In genomic region chr6:132084811-132085509, GRCh38 we compare ENCODE assay signal across 10 cellular contexts.
A peak's percentile ranks its signal among the peaks of the same experiment; 100 is the strongest.
DNase-seq lines count a peak whose midpoint lies in the region; ATAC-seq, FAIRE-seq and TF ChIP-seq lines count a peak whose summit lies in the region.
"Had no signal": no experiment of that assay in that cellular context is flagged by ENCODE, and none has a peak within 500 bp of the region (broad histone marks: within the 10 kb centered on the region; RNA-seq: fewer than 3 reads in every experiment).

No MANE protein-coding gene starts in this region.

- TF ChIP-seq POLR2A in A549 (IDR thresholded peaks at IDR 0.05; ENCODE audit: low read length), result no peak

- peak; percentile 66 to 81; a peak in 5 of 6 replicates for ATAC-seq in A549
- ATAC-seq in GM21447 (IDR thresholded peaks at IDR 0.05; ENCODE audit: unreplicated experiment), result peak; percentile 95
- peak; percentile 70 for ATAC-seq in foreskin keratinocyte

- CTCF ChIA-PET in A549 (lab: Yijun Ruan, JAX), result interaction anchor here (1.0 kb wide), 1 partner anchor 135 kb away, joined by 3 read pairs; no protein-coding TSS in a partner anchor

- H3K4me2 ChIP-seq in A549, result peak overlapping the region; percentile 49

- TF ChIP-seq CTCF in A549 (IDR thresholded peaks at IDR 0.05) (no peak), foreskin keratinocyte (conservative IDR thresholded peaks at IDR 0.05) (no peak), glutamatergic neuron (IDR thresholded peaks at IDR 0.05; ENCODE audit: partially characterized antibody, unreplicated experiment) (no peak)

- TF ChIP-seq EP300 in A549 (IDR thresholded peaks at IDR 0.05), result no peak

- H3K4me1 Mint-ChIP-seq in glutamatergic neuron (ENCODE audit: low read depth, unreplicated experiment), result peaks cover 3% of the 10 kb centered on the region
- H3K4me1 Mint-ChIP-seq: CD4-positive, CD25-positive, alpha-beta regulatory T cell had no signal

- peak in 1 of 2 experiments; percentile 45 for DNase-seq in A549 (ENCODE audit: low read depth in 1 of 2, low spot score in 1 of 2)
- peak; percentile 32 for DNase-seq in MG63
- DNase-seq in foreskin keratinocyte, result peak; percentile 90 to 96
- DNase-seq in KG1 (lab: John Stamatoyannopoulos, UW), result no peak
- DNase-seq in SKM-1 (lab: John Stamatoyannopoulos, UW; ENCODE audit: unreplicated experiment), result no peak
- DNase-seq in glutamatergic neuron, result no peak
- DNase-seq in HT-29 (ENCODE audit: low spot score), result no peak
- DNase-seq: CD4-positive, CD25-positive, alpha-beta regulatory T cell; stimulated activated naive B cell treated with anti-CD40 and anti-IgM and Interleukin-4, amounts not matched to agents 10 μg/mL and 1 μg/mL and 100 μg/mL, for 72 hours had no signal

- no peaks in the 10 kb centered on the region for H3K27me3 Mint-ChIP-seq in glutamatergic neuron (ENCODE audit: unreplicated experiment)
- H3K27me3 Mint-ChIP-seq: CD4-positive, CD25-positive, alpha-beta regulatory T cell; stimulated activated naive B cell treated with anti-CD40 and anti-IgM and Interleukin-4, amounts not matched to agents 10 μg/mL and 1 μg/mL and 100 μg/mL, for 72 hours had no signal

- no peak for TF ChIP-seq RAD21 in A549 (conservative IDR thresholded peaks at IDR 0.05 in 1 of 2, IDR thresholded peaks at IDR 0.05 in 1 of 2)

- H3K4me3 ChIP-seq in A549 (no peak overlapping the region), MG63 (no peak overlapping the region)

- H3K36me3 Mint-ChIP-seq in glutamatergic neuron (ENCODE audit: unreplicated experiment), result no peaks in the 10 kb centered on the region
- H3K36me3 Mint-ChIP-seq: CD4-positive, CD25-positive, alpha-beta regulatory T cell; stimulated activated naive B cell treated with anti-CD40 and anti-IgM and Interleukin-4, amounts not matched to agents 10 μg/mL and 1 μg/mL and 100 μg/mL, for 72 hours had no signal

- H3K27ac ChIP-seq in A549, result peak overlapping the region; percentile 51 to 57; a peak in 5 of 6 replicates
- H3K27ac ChIP-seq in foreskin keratinocyte, result peak overlapping the region; percentile 24

- H3K4me3 Mint-ChIP-seq in glutamatergic neuron (ENCODE audit: unreplicated experiment), result no peak overlapping the region
- H3K4me3 Mint-ChIP-seq: CD4-positive, CD25-positive, alpha-beta regulatory T cell; stimulated activated naive B cell treated with anti-CD40 and anti-IgM and Interleukin-4, amounts not matched to agents 10 μg/mL and 1 μg/mL and 100 μg/mL, for 72 hours had no signal

- H3K4me1 ChIP-seq in A549 (peaks cover 20% of the 10 kb centered on the region), foreskin keratinocyte (peaks cover 25% of the 10 kb centered on the region)

- WGBS in A549 (ENCODE audit: missing lambda C conversion rate), result 72% methylated on average over 3 of the region's 3 CpGs

- FAIRE-seq in A549 (lab: Jason Lieb, UNC), result no peak

- H3K36me3 ChIP-seq in MG63, result peaks cover 6% of the 10 kb centered on the region; the same call in 1 of the 2 replicates

- no peaks in the 10 kb centered on the region for H3K9me3 ChIP-seq in A549
- H3K9me3 ChIP-seq in MG63, result no peaks in the 10 kb centered on the region

- no peak overlapping the region for H3K27ac Mint-ChIP-seq in glutamatergic neuron (ENCODE audit: unreplicated experiment)
- H3K27ac Mint-ChIP-seq: CD4-positive, CD25-positive, alpha-beta regulatory T cell; stimulated activated naive B cell treated with anti-CD40 and anti-IgM and Interleukin-4, amounts not matched to agents 10 μg/mL and 1 μg/mL and 100 μg/mL, for 72 hours had no signal

- POLR2A ChIA-PET in A549 (lab: Yijun Ruan, JAX), result interaction anchor here (1.3 to 2.0 kb wide), 2 partner anchors 15 to 134 kb away, joined by 4 to 10 read pairs; partner anchors contain the start of gene CCN2

- no peaks in the 10 kb centered on the region for H3K27me3 ChIP-seq in MG63
- H3K27me3 ChIP-seq in foreskin keratinocyte, result no peaks in the 10 kb centered on the region

- peaks cover 1% of the 10 kb centered on the region for H3K9me3 Mint-ChIP-seq in glutamatergic neuron (ENCODE audit: unreplicated experiment)

TF ChIP-seq in A549, 52 proteins besides CTCF, POLR2A, EP300 and RAD21:
- TF ChIP-seq HOXB13 (CRISPR knock-in tag; IDR thresholded peaks at IDR 0.05; ENCODE audit: low read depth) (no peak), SREBF2 (IDR thresholded peaks at IDR 0.05) (no peak), GATA3 (IDR thresholded peaks at IDR 0.05; ENCODE audit: borderline replicate concordance) (peak; percentile 24; the same call in 1 of the 2 replicates), FOXS1 (CRISPR knock-in tag; IDR thresholded peaks at IDR 0.05) (no peak), JUNB (IDR thresholded peaks at IDR 0.05) (0 out of 2 replicates have a peak, but pooled peaks have one; percentile 22), RARB (CRISPR knock-in tag; IDR thresholded peaks at IDR 0.05) (no peak), RNF2 (IDR thresholded peaks at IDR 0.05; ENCODE audit: borderline replicate concordance, low read depth) (no peak)

Comparison
In these comparisons a context has a peak if more than half of its experiments do, and no peak if none do; other contexts are left out.
1. DNase-seq: peak in MG63 (single experiment) and foreskin keratinocyte (2 of 2); none in KG1 (single experiment), SKM-1 (single experiment), glutamatergic neuron (single experiment) and HT-29 (single experiment).
2. Peak in every context shown above with its lines, with median percentiles within 50 percentile points of each other: ATAC-seq.